Comparison of ENCODE assay signal across 11 cellular contexts in genomic region chr14:60653388-60653690, GRCh38.
A peak's percentile ranks its signal among the peaks of the same experiment; 100 is the strongest.
DNase-seq lines count a peak whose midpoint lies in the region; ATAC-seq and TF ChIP-seq lines count a peak whose summit lies in the region.
"Had no signal": no experiment of that assay in that cellular context is flagged by ENCODE, and none has a peak within 500 bp of the region (broad histone marks: within the 10 kb centered on the region; RNA-seq: fewer than 3 reads in every experiment).

No MANE protein-coding gene starts in this region.

- H3K27me3 ChIP-seq in iPS DF 6.9 (ENCODE audit: control insufficient read depth, insufficient read depth, low read length) (peaks cover 82% of the 10 kb centered on the region), subcutaneous abdominal adipose tissue (ENCODE audit: control insufficient read depth in 5 of 5, insufficient read depth in 4 of 5, low read length in 5 of 5) (peaks cover 26 to 69% (median 65%) of the 10 kb centered on the region in 5 donors)

- H3K27me3 Mint-ChIP-seq in activated naive CD8-positive, alpha-beta T cell: peaks cover 66% of the 10 kb centered on the region
- H3K27me3 Mint-ChIP-seq in activated naive CD8-positive, alpha-beta T cell treated with anti-CD3 and anti-CD28 coated beads, Interleukin-2, amount 50 U/mL, for 24 hours: peaks cover 87% of the 10 kb centered on the region

- H3K4me1 Mint-ChIP-seq in activated naive CD8-positive, alpha-beta T cell (ENCODE audit: low read depth): peaks cover 66% of the 10 kb centered on the region
- peaks cover 53% of the 10 kb centered on the region for H3K4me1 Mint-ChIP-seq in activated naive CD8-positive, alpha-beta T cell treated with anti-CD3 and anti-CD28 coated beads, Interleukin-2, amount 50 U/mL, for 24 hours

- H3K9me3 Mint-ChIP-seq in activated naive CD8-positive, alpha-beta T cell (ENCODE audit: low read depth): no peaks in the 10 kb centered on the region
- H3K9me3 Mint-ChIP-seq in activated naive CD8-positive, alpha-beta T cell treated with anti-CD3 and anti-CD28 coated beads, Interleukin-2, amount 50 U/mL, for 24 hours: no peaks in the 10 kb centered on the region

- ATAC-seq in activated naive CD8-positive, alpha-beta T cell treated with anti-CD3 and anti-CD28 coated beads, Interleukin-2, amount 50 U/mL, for 24 hours: no peak
- ATAC-seq in GM19035 (IDR thresholded peaks at IDR 0.05; ENCODE audit: unreplicated experiment) (no peak), HG03025 (IDR thresholded peaks at IDR 0.05; ENCODE audit: low FRiP score, unreplicated experiment) (no peak), GM18861 (IDR thresholded peaks at IDR 0.05; ENCODE audit: unreplicated experiment) (no peak)
- ATAC-seq: left lobe of liver had no signal

- H3K4me3 Mint-ChIP-seq in activated naive CD8-positive, alpha-beta T cell: peak overlapping the region; percentile 55
- H3K4me3 Mint-ChIP-seq in activated naive CD8-positive, alpha-beta T cell treated with anti-CD3 and anti-CD28 coated beads, Interleukin-2, amount 50 U/mL, for 24 hours: no peak overlapping the region

- no peaks in the 10 kb centered on the region for H3K9me3 ChIP-seq in iPS DF 6.9 (ENCODE audit: control insufficient read depth, insufficient read depth, low read length)
- no peaks in the 10 kb centered on the region for H3K9me3 ChIP-seq in subcutaneous abdominal adipose tissue (ENCODE audit: control insufficient read depth in 5 of 5, low read length in 5 of 5)

- H3K36me3 Mint-ChIP-seq in activated naive CD8-positive, alpha-beta T cell: no peaks in the 10 kb centered on the region
- H3K36me3 Mint-ChIP-seq in activated naive CD8-positive, alpha-beta T cell treated with anti-CD3 and anti-CD28 coated beads, Interleukin-2, amount 50 U/mL, for 24 hours (ENCODE audit: low read depth): no peaks in the 10 kb centered on the region

- H3K27ac ChIP-seq in iPS DF 6.9 (ENCODE audit: low read length) (no peak overlapping the region), subcutaneous abdominal adipose tissue (ENCODE audit: low read depth, low read length) (no peak overlapping the region)

- H3K9ac ChIP-seq in subcutaneous abdominal adipose tissue (ENCODE audit: low read length in 5 of 5): peak overlapping the region in 1 of 5 donors; percentile 54

- no peaks in the 10 kb centered on the region for H3K36me3 ChIP-seq in iPS DF 6.9 (ENCODE audit: control insufficient read depth, insufficient read depth, low read length)
- H3K36me3 ChIP-seq in subcutaneous abdominal adipose tissue (ENCODE audit: control insufficient read depth in 5 of 5, insufficient read depth in 5 of 5, low read length in 5 of 5): no peaks in the 10 kb centered on the region

- no peak for DNase-seq in activated naive CD8-positive, alpha-beta T cell treated with anti-CD3 and anti-CD28 coated beads, Interleukin-2, amount 50 U/mL, for 24 hours
- no peak for DNase-seq in iPS DF 6.9 (ENCODE audit: low read depth, low spot score)
- DNase-seq: activated gamma-delta T cell treated with Interleukin-2 at 50 U/mL for 16 hours, erythroblast had no signal

- no peak overlapping the region for H3K27ac Mint-ChIP-seq in activated naive CD8-positive, alpha-beta T cell
- no peak overlapping the region for H3K27ac Mint-ChIP-seq in activated naive CD8-positive, alpha-beta T cell treated with anti-CD3 and anti-CD28 coated beads, Interleukin-2, amount 50 U/mL, for 24 hours

- no CpG with 5 or more reads among the region's 15 CpGs for WGBS in iPS DF 6.9 (ENCODE audit: insufficient coverage, insufficient read length)

- H3K4me3 ChIP-seq in WI38 (ENCODE audit: low read depth, low read length) (peak overlapping the region; percentile 48), iPS DF 6.9 (ENCODE audit: low read length) (peak overlapping the region; percentile 2; the same call in 1 of the 2 replicates), subcutaneous abdominal adipose tissue (ENCODE audit: low read depth in 1 of 5, low read length in 5 of 5) (peak overlapping the region in 4 of 5 donors; percentile 7 to 48 (median 30))

- peaks cover 3% of the 10 kb centered on the region for H3K4me1 ChIP-seq in iPS DF 6.9 (ENCODE audit: control insufficient read depth, insufficient read depth, low read length)
- H3K4me1 ChIP-seq in subcutaneous abdominal adipose tissue (ENCODE audit: control insufficient read depth in 5 of 5, insufficient read depth in 5 of 5, low read length in 5 of 5): peaks cover 5 to 63% (median 56%) of the 10 kb centered on the region in 5 donors

- TF ChIP-seq CTCF in WI38 (IDR thresholded peaks at IDR 0.05; ENCODE audit: low read depth, low read length): no peak
